Comparison of ENCODE assay signal across 23 cellular contexts in genomic region chr10:35497909-35498308, GRCh38.
"Had no signal": no experiment of that assay in that cellular context is flagged by ENCODE, and none has a peak within 500 bp of the region (broad histone marks: within the 10 kb centered on the region; RNA-seq: fewer than 3 reads in every experiment).

No MANE protein-coding gene starts in this region.

- H3K27ac ChIP-seq: brain microvascular endothelial cell, cardiac muscle cell had no signal

- H3K9me3 Mint-ChIP-seq: activated CD4-positive, alpha-beta memory T cell treated with anti-CD3 and anti-CD28 coated beads for 36 hours; activated CD4-positive, alpha-beta T cell treated with anti-CD3 and anti-CD28 coated beads, Interleukin-2, amount 10 ng/mL, durations not matched to agents 7 days and 5 days; activated naive CD4-positive, alpha-beta T cell treated with anti-CD3 and anti-CD28 coated beads for 36 hours; activated T-cell treated with anti-CD3 and anti-CD28 coated beads, Interleukin-2, amount 50 U/mL, for 4 hours; activated T-helper 17 cell treated with anti-CD3 and anti-CD28 coated beads, Interleukin-2, amount 50 U/mL, for 72 hours; WTC11 had no signal

- H3K36me3 ChIP-seq: brain microvascular endothelial cell, cardiac muscle cell had no signal

- H3K36me3 Mint-ChIP-seq: WTC11 had no signal

- H3K27me3 ChIP-seq: brain microvascular endothelial cell, cardiac muscle cell had no signal

- H3K27ac Mint-ChIP-seq: activated CD4-positive, alpha-beta memory T cell treated with anti-CD3 and anti-CD28 coated beads for 36 hours; activated naive CD4-positive, alpha-beta T cell treated with anti-CD3 and anti-CD28 coated beads for 36 hours; activated naive CD8-positive, alpha-beta T cell; WTC11 had no signal

- H3K4me3 ChIP-seq: cardiac muscle cell had no signal

- H3K4me3 Mint-ChIP-seq: activated CD4-positive, alpha-beta memory T cell treated with anti-CD3 and anti-CD28 coated beads for 36 hours; activated CD4-positive, alpha-beta T cell treated with anti-CD3 and anti-CD28 coated beads, Interleukin-2, amount 10 ng/mL, durations not matched to agents 7 days and 5 days; activated naive CD4-positive, alpha-beta T cell treated with anti-CD3 and anti-CD28 coated beads for 36 hours; activated naive CD8-positive, alpha-beta T cell; activated T-cell treated with anti-CD3 and anti-CD28 coated beads, Interleukin-2, amount 50 U/mL, for 4 hours; activated T-helper 17 cell treated with anti-CD3 and anti-CD28 coated beads, Interleukin-2, amount 50 U/mL, for 72 hours; T-helper 17 cell; WTC11 had no signal

- H3K27me3 Mint-ChIP-seq: activated CD4-positive, alpha-beta memory T cell treated with anti-CD3 and anti-CD28 coated beads for 36 hours; activated CD4-positive, alpha-beta T cell treated with anti-CD3 and anti-CD28 coated beads, Interleukin-2, amount 10 ng/mL, durations not matched to agents 7 days and 5 days; activated naive CD8-positive, alpha-beta T cell; activated T-helper 17 cell treated with anti-CD3 and anti-CD28 coated beads, Interleukin-2, amount 50 U/mL, for 72 hours; T-helper 17 cell had no signal

- DNase-seq: activated CD4-positive, alpha-beta memory T cell treated with anti-CD3 and anti-CD28 coated beads for 36 hours; activated CD4-positive, alpha-beta T cell treated with anti-CD3 and anti-CD28 coated beads, Interleukin-2, amount 10 ng/mL, durations not matched to agents 7 days and 5 days; activated CD8-positive, alpha-beta memory T cell treated with anti-CD3 and anti-CD28 coated beads for 24 hours; activated gamma-delta T cell; activated naive CD4-positive, alpha-beta T cell treated with anti-CD3 and anti-CD28 coated beads for 36 hours; activated T-cell treated with anti-CD3 and anti-CD28 coated beads, Interleukin-2, amount 50 U/mL, for 4 hours; amygdala; brain microvascular endothelial cell; Kasumi-1; NCI-H1048; NCI-H146; NCI-H187 treated with DMSO at 0.1 percent for 48 hours; NCI-H2081 treated with DMSO at 0.1 percent for 48 hours; NCI-H446; NCI-H524; PC-3; SIG-M5; T-helper 17 cell; T-helper 9 cell had no signal

- ATAC-seq: activated T-cell treated with anti-CD3 and anti-CD28 coated beads, Interleukin-2, amount 50 U/mL, for 4 hours; activated T-helper 17 cell treated with anti-CD3 and anti-CD28 coated beads, Interleukin-2, amount 50 U/mL, for 72 hours; PC-3; T-helper 17 cell; WTC11 had no signal
